In genomic region chr3:53149006-53149690, GRCh38 we compare ENCODE assay signal across 1 cellular context.
TF ChIP-seq lines count a peak whose summit lies in the region.

No MANE protein-coding gene starts in this region.

TF ChIP-seq in H1, 55 proteins besides CTCF, POLR2A, EP300 and RAD21:
- no peak for TF ChIP-seq POLR2AphosphoS5 (IDR thresholded peaks at IDR 0.05; ENCODE audit: low read depth, low read length)
- TF ChIP-seq SP2 (IDR thresholded peaks at IDR 0.05; ENCODE audit: low read length): no peak
- no peak for TF ChIP-seq TEAD4 (IDR thresholded peaks at IDR 0.05; ENCODE audit: low read depth, low read length)
- TF ChIP-seq E2F6 (IDR thresholded peaks at IDR 0.05): no peak
- TF ChIP-seq JUND (IDR thresholded peaks at IDR 0.05; ENCODE audit: low read length): no peak
- no peak for TF ChIP-seq NRF1 (IDR thresholded peaks at IDR 0.05; ENCODE audit: low read depth, low read length)
- TF ChIP-seq ATF3 (IDR thresholded peaks at IDR 0.05; ENCODE audit: insufficient read depth, low read depth, low read length): no peak
- no peak for TF ChIP-seq RFX5 (IDR thresholded peaks at IDR 0.05; ENCODE audit: borderline replicate concordance, low read depth, low read length)
- TF ChIP-seq EZH2 (IDR thresholded peaks at IDR 0.05; ENCODE audit: low read depth, low read length, severe bottlenecking): no peak
- TF ChIP-seq CTBP2 (IDR thresholded peaks at IDR 0.05; ENCODE audit: borderline replicate concordance, insufficient read depth, insufficient read length, low read length): no peak
- no peak for TF ChIP-seq JUN (IDR thresholded peaks at IDR 0.05; ENCODE audit: low read depth, low read length)
- TF ChIP-seq KDM1A (IDR thresholded peaks at IDR 0.05; ENCODE audit: borderline replicate concordance, low read length): no peak
- no peak for TF ChIP-seq RNF2 (IDR thresholded peaks at IDR 0.05; ENCODE audit: borderline replicate concordance, low read depth, low read length, missing control alignments, poor library complexity, severe bottlenecking)
- no peak for TF ChIP-seq ASH2L (IDR thresholded peaks at IDR 0.05; ENCODE audit: low read length)
- TF ChIP-seq USF2 (IDR thresholded peaks at IDR 0.05; ENCODE audit: low read length): no peak
- no peak for TF ChIP-seq MAFK (IDR thresholded peaks at IDR 0.05; ENCODE audit: low read depth, low read length)
- TF ChIP-seq SAP30 (IDR thresholded peaks at IDR 0.05; ENCODE audit: insufficient read depth, insufficient replicate concordance, low read length): no peak
- TF ChIP-seq CBX8 (IDR thresholded peaks at IDR 0.05; ENCODE audit: borderline replicate concordance, low read depth, low read length): no peak
